In the genomic region with DNA sequence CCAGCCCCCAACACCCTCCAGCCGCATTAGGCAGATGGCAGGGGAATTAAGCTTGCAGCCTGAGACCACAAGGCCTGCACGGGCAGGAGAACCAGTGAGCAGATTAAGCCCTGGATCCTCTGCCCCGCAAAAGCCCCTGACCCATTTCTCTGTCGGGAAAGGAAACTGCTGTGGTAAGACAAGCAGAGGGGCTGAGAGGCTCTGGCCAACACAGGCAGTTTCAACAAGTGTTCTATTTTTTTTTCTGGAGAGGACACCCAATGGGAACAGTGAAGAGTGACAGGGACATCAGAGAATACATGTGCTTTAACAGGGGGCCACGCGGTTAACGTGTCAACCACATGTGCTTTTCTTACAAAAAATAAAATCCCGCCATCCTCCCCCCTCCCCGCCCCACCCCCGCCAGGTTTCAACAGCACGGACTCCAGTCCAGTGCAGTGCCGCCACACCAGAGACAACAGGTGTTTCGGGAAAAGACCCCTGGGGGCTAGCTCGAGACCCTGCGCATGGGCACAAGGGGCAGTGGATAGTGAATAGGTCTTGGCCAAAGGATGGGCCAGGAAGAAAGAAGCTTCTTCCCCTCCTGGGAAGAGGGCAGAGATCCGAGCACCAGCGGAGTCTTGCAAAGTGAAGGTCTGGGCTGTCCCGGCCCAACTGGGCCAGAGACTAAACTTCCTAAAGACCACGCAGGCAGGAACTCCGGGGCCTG, we compare ENCODE assay signal across 8 cellular contexts. TPM values are rescaled to one million over a fixed set of nuclear protein-coding genes. Genes with fewer than 3 reads are reported as not detected.
A peak's percentile ranks its signal among the peaks of the same experiment; 100 is the strongest.
DNase-seq lines count a peak whose midpoint lies in the region; ATAC-seq and TF ChIP-seq lines count a peak whose summit lies in the region.

No MANE protein-coding gene starts in this region.

- peak; percentile 19 for DNase-seq in hepatocyte (ENCODE audit: low spot score)
- no peak for DNase-seq in skeletal muscle cell (ENCODE audit: low read depth)
- no peak for DNase-seq in amniotic stem cell (lab: John Stamatoyannopoulos, UW)

- no peaks in the 10 kb centered on the region for H3K9me3 Mint-ChIP-seq in activated naive CD8-positive, alpha-beta T cell (ENCODE audit: low read depth)

- no peaks in the 10 kb centered on the region for H3K27me3 Mint-ChIP-seq in activated naive CD8-positive, alpha-beta T cell

- H3K79me2 ChIP-seq in OCI-LY3 (ENCODE audit: low read length) (peaks cover 42% of the 10 kb centered on the region), hepatocyte (peaks cover 54% of the 10 kb centered on the region)

- peak overlapping the region; percentile 78 for H3K4me3 ChIP-seq in GM12875 (ENCODE audit: low read depth, low read length)
- peak overlapping the region; percentile 89 for H3K4me3 ChIP-seq in OCI-LY3 (ENCODE audit: low read length)
- H3K4me3 ChIP-seq in hepatocyte, result peak overlapping the region; percentile 91
- peak overlapping the region; percentile 75 for H3K4me3 ChIP-seq in skeletal muscle cell (ENCODE audit: low read depth, low read length)

- ATAC-seq in HG02588 (IDR thresholded peaks at IDR 0.05; ENCODE audit: unreplicated experiment) (peak; percentile 14), HG02610 (IDR thresholded peaks at IDR 0.05; ENCODE audit: unreplicated experiment) (no peak)

- H2AFZ ChIP-seq in OCI-LY3 (ENCODE audit: low read depth, low read length) (peak overlapping the region; percentile 76), hepatocyte (peak overlapping the region; percentile 81)

- H3K4me3 Mint-ChIP-seq in activated naive CD8-positive, alpha-beta T cell, result peak overlapping the region; percentile 87

- H3K27ac Mint-ChIP-seq in activated naive CD8-positive, alpha-beta T cell, result peak overlapping the region; percentile 90

- H3K4me1 ChIP-seq in OCI-LY3 (ENCODE audit: low read length) (peaks cover 31% of the 10 kb centered on the region), hepatocyte (ENCODE audit: insufficient read depth) (peaks cover 13% of the 10 kb centered on the region)

- WGBS in hepatocyte (ENCODE audit: low lambda C conversion rate, missing lambda C conversion rate), result 10% methylated on average over 20 of the region's 20 CpGs

- H3K36me3 ChIP-seq in OCI-LY3 (replicated peaks; ENCODE audit: low read depth, low read length) (peaks cover 13% of the 10 kb centered on the region), hepatocyte (replicated peaks; ENCODE audit: insufficient read depth, low read depth) (no peaks in the 10 kb centered on the region)

- peak overlapping the region; percentile 60 for H3K27ac ChIP-seq in OCI-LY3 (ENCODE audit: low read length)
- peak overlapping the region; percentile 82 for H3K27ac ChIP-seq in hepatocyte

- H3K9me3 ChIP-seq in OCI-LY3 (ENCODE audit: insufficient read depth, low read length) (no peaks in the 10 kb centered on the region), hepatocyte (ENCODE audit: low read depth) (no peaks in the 10 kb centered on the region)

- peaks cover 2% of the 10 kb centered on the region; the same call in 1 of the 2 replicates for H4K20me1 ChIP-seq in OCI-LY3 (ENCODE audit: insufficient read depth, low read length)
- H4K20me1 ChIP-seq in hepatocyte (ENCODE audit: insufficient read depth, poor library complexity, severe bottlenecking), result no peaks in the 10 kb centered on the region

- H3K9me2 ChIP-seq in hepatocyte (replicated peaks; ENCODE audit: insufficient read depth), result no peaks in the 10 kb centered on the region

- TF ChIP-seq CTCF in GM12875 (IDR thresholded peaks at IDR 0.05; ENCODE audit: borderline replicate concordance, insufficient read depth, low read depth, low read length), result no peak
- TF ChIP-seq CTCF in OCI-LY3 (IDR thresholded peaks at IDR 0.05; ENCODE audit: low read depth, low read length), result no peak
- TF ChIP-seq CTCF in hepatocyte (IDR thresholded peaks at IDR 0.05; ENCODE audit: poor library complexity), result no peak

- peaks cover 47% of the 10 kb centered on the region for H3K4me1 Mint-ChIP-seq in activated naive CD8-positive, alpha-beta T cell (ENCODE audit: low read depth)

- peaks cover 8% of the 10 kb centered on the region for H3K36me3 Mint-ChIP-seq in activated naive CD8-positive, alpha-beta T cell

- H3K27me3 ChIP-seq in OCI-LY3 (ENCODE audit: low read depth, low read length), result no peaks in the 10 kb centered on the region
- H3K27me3 ChIP-seq in hepatocyte, result no peaks in the 10 kb centered on the region

- H3K4me2 ChIP-seq in OCI-LY3 (ENCODE audit: low read length), result peak overlapping the region; percentile 98
- H3K4me2 ChIP-seq in hepatocyte, result peak overlapping the region; percentile 95

- H3K9ac ChIP-seq in OCI-LY3 (ENCODE audit: low read length), result peak overlapping the region; percentile 93

RNA-seq across cellular contexts. Expression of a gene that starts 0.8 kb away (rescaled TPM):
- total RNA-seq in hepatocyte, result 23.0 and 26.8 TPM in 2 replicates
- 7.5 and 9.0 TPM in 2 replicates for polyA plus RNA-seq in hepatocyte

RNA-seq across cellular contexts. Expression of a gene that starts 32.5 kb away (rescaled TPM):
- total RNA-seq in hepatocyte, result 0.27 and 0.40 TPM in 2 replicates
- polyA plus RNA-seq in hepatocyte, result 0.30 and 0.86 TPM in 2 replicates

RNA-seq across cellular contexts. Expression of a gene that starts 51.6 kb away (rescaled TPM):
- not detected in 2 replicates for total RNA-seq in hepatocyte
- 0.33 TPM in 1 of 2 replicates, not detected in the other for polyA plus RNA-seq in hepatocyte
